14 cellular contexts compared by ENCODE assay signal in genomic region chr5:134122530-134122929, GRCh38. TPM values are rescaled to one million over a fixed set of nuclear protein-coding genes. Genes with fewer than 3 reads are reported as not detected.
A peak's percentile ranks its signal among the peaks of the same experiment; 100 is the strongest.
DNase-seq lines count a peak whose midpoint lies in the region; ATAC-seq and TF ChIP-seq lines count a peak whose summit lies in the region.
"Had no signal": no experiment of that assay in that cellular context is flagged by ENCODE, and none has a peak within 500 bp of the region (broad histone marks: within the 10 kb centered on the region; RNA-seq: fewer than 3 reads in every experiment).

No MANE protein-coding gene starts in this region.

- ATAC-seq in activated CD8-positive, alpha-beta memory T cell treated with anti-CD3 and anti-CD28 coated beads, Interleukin-2, amount 10 ng/mL, durations not matched to agents 7 days and 5 days = peak; percentile 52
- ATAC-seq in central memory CD8-positive, alpha-beta T cell (replicated peaks; ENCODE audit: extremely low read depth, poor library complexity, severe bottlenecking) = peak; percentile 87

- H3K9me3 Mint-ChIP-seq in activated CD8-positive, alpha-beta memory T cell treated with anti-CD3 and anti-CD28 coated beads, Interleukin-2, amount 10 ng/mL, durations not matched to agents 7 days and 5 days (ENCODE audit: low read depth) = no peaks in the 10 kb centered on the region
- H3K9me3 Mint-ChIP-seq in activated CD4-positive, alpha-beta memory T cell treated with anti-CD3 and anti-CD28 coated beads for 36 hours = no peaks in the 10 kb centered on the region
- no peaks in the 10 kb centered on the region for H3K9me3 Mint-ChIP-seq in central memory CD8-positive, alpha-beta T cell
- H3K9me3 Mint-ChIP-seq in stimulated activated naive CD8-positive, alpha-beta T cell treated with anti-CD3 and anti-CD28 coated beads, Interleukin-15, Interleukin-2, amounts not matched to agents 100 ng/mL and 50 ng/mL, for 24 hours = no peaks in the 10 kb centered on the region

- H3K27me3 Mint-ChIP-seq in activated CD8-positive, alpha-beta memory T cell treated with anti-CD3 and anti-CD28 coated beads, Interleukin-2, amount 10 ng/mL, durations not matched to agents 7 days and 5 days = peaks cover 75% of the 10 kb centered on the region
- H3K27me3 Mint-ChIP-seq in activated CD4-positive, alpha-beta memory T cell treated with anti-CD3 and anti-CD28 coated beads for 36 hours = no peaks in the 10 kb centered on the region
- no peaks in the 10 kb centered on the region for H3K27me3 Mint-ChIP-seq in central memory CD8-positive, alpha-beta T cell
- H3K27me3 Mint-ChIP-seq in stimulated activated naive CD8-positive, alpha-beta T cell treated with anti-CD3 and anti-CD28 coated beads, Interleukin-15, Interleukin-2, amounts not matched to agents 100 ng/mL and 50 ng/mL, for 24 hours = no peaks in the 10 kb centered on the region

- H3K27ac ChIP-seq in caudate nucleus (ENCODE audit: low read depth, low read length) = no peak overlapping the region
- H3K27ac ChIP-seq: parathyroid adenoma had no signal

- H3K4me3 Mint-ChIP-seq in activated CD8-positive, alpha-beta memory T cell treated with anti-CD3 and anti-CD28 coated beads, Interleukin-2, amount 10 ng/mL, durations not matched to agents 7 days and 5 days = no peak overlapping the region
- peak overlapping the region; percentile 46 for H3K4me3 Mint-ChIP-seq in activated CD4-positive, alpha-beta memory T cell treated with anti-CD3 and anti-CD28 coated beads for 36 hours
- peak overlapping the region; percentile 88 for H3K4me3 Mint-ChIP-seq in central memory CD8-positive, alpha-beta T cell
- no peak overlapping the region for H3K4me3 Mint-ChIP-seq in stimulated activated naive CD8-positive, alpha-beta T cell treated with anti-CD3 and anti-CD28 coated beads, Interleukin-15, Interleukin-2, amounts not matched to agents 100 ng/mL and 50 ng/mL, for 24 hours

- intact Hi-C loops in activated CD4-positive, alpha-beta memory T cell treated with anti-CD3 and anti-CD28 coated beads for 36 hours (cut with micrococcal nuclease) = no loop called here

- no peak for TF ChIP-seq CTCF in GM10266 (IDR thresholded peaks at IDR 0.05; ENCODE audit: control insufficient read depth, insufficient read depth, low read depth, missing control alignments)

- CTCF ChIA-PET in activated CD8-positive, alpha-beta memory T cell treated with anti-CD3 and anti-CD28 coated beads, Interleukin-2, amount 10 ng/mL, durations not matched to agents 7 days and 5 days (lab: Charles Lee) = interaction anchor here (0.9 to 2.1 kb wide), 4 partner anchors 8 to 83 kb away, joined by 3 to 6 read pairs (median 4); no protein-coding TSS in a partner anchor
- CTCF ChIA-PET in activated CD4-positive, alpha-beta memory T cell treated with anti-CD3 and anti-CD28 coated beads for 36 hours (lab: Charles Lee) = interaction anchor here (1.7 to 17.1 kb wide), 4 partner anchors 11 to 83 kb away, joined by 8 to 253 read pairs (median 32); no protein-coding TSS in a partner anchor

- DNase-seq in activated CD8-positive, alpha-beta memory T cell treated with anti-CD3 and anti-CD28 coated beads, Interleukin-2, amount 10 ng/mL, durations not matched to agents 7 days and 5 days = peak; percentile 59
- no peak for DNase-seq in activated CD8-positive, alpha-beta memory T cell treated with anti-CD3 and anti-CD28 coated beads, Interleukin-2, amount 50 U/mL, for 48 hours
- peak; percentile 58 for DNase-seq in activated CD4-positive, alpha-beta memory T cell treated with anti-CD3 and anti-CD28 coated beads for 36 hours
- DNase-seq in central memory CD8-positive, alpha-beta T cell (ENCODE audit: low spot score in 2 of 2) = peak; percentile 63 to 77
- DNase-seq in caudate nucleus (lab: John Stamatoyannopoulos, UW) (no peak), GM10266 (ENCODE audit: extremely low spot score) (no peak), DMS 273 treated with DMSO at 0.1 percent for 48 hours (lab: John Stamatoyannopoulos, UW) (no peak)
- DNase-seq: HCEC 1CT; mammary epithelial cell; NCI-H1048; NCI-H446; stimulated activated CD4-positive, alpha-beta T cell treated with anti-CD3 and anti-CD28 coated beads, Interleukin-15, amount 100 ng/mL, for 24 hours had no signal

- no peaks in the 10 kb centered on the region for H3K36me3 Mint-ChIP-seq in activated CD8-positive, alpha-beta memory T cell treated with anti-CD3 and anti-CD28 coated beads, Interleukin-2, amount 10 ng/mL, durations not matched to agents 7 days and 5 days
- H3K36me3 Mint-ChIP-seq in activated CD4-positive, alpha-beta memory T cell treated with anti-CD3 and anti-CD28 coated beads for 36 hours = peaks cover 46% of the 10 kb centered on the region
- H3K36me3 Mint-ChIP-seq in central memory CD8-positive, alpha-beta T cell (ENCODE audit: insufficient read depth) = peaks cover 75% of the 10 kb centered on the region
- H3K36me3 Mint-ChIP-seq in stimulated activated naive CD8-positive, alpha-beta T cell treated with anti-CD3 and anti-CD28 coated beads, Interleukin-15, Interleukin-2, amounts not matched to agents 100 ng/mL and 50 ng/mL, for 24 hours (ENCODE audit: low read depth) = peaks cover 33% of the 10 kb centered on the region

- POLR2A ChIA-PET in activated CD4-positive, alpha-beta memory T cell treated with anti-CD3 and anti-CD28 coated beads for 36 hours (lab: Charles Lee) = interaction anchor here (0.6 to 5.2 kb wide), 3 partner anchors 9 to 418 kb away, joined by 3 to 37 read pairs (median 3); partner anchors contain the start of gene TCF7

- H3K4me1 Mint-ChIP-seq in activated CD8-positive, alpha-beta memory T cell treated with anti-CD3 and anti-CD28 coated beads, Interleukin-2, amount 10 ng/mL, durations not matched to agents 7 days and 5 days = peaks cover 40% of the 10 kb centered on the region
- peaks cover 99% of the 10 kb centered on the region for H3K4me1 Mint-ChIP-seq in activated CD4-positive, alpha-beta memory T cell treated with anti-CD3 and anti-CD28 coated beads for 36 hours (ENCODE audit: low read depth)
- H3K4me1 Mint-ChIP-seq in central memory CD8-positive, alpha-beta T cell = peaks cover 84% of the 10 kb centered on the region
- H3K4me1 Mint-ChIP-seq in stimulated activated naive CD8-positive, alpha-beta T cell treated with anti-CD3 and anti-CD28 coated beads, Interleukin-15, Interleukin-2, amounts not matched to agents 100 ng/mL and 50 ng/mL, for 24 hours (ENCODE audit: low read depth) = peaks cover 100% of the 10 kb centered on the region

- no peak overlapping the region for H3K27ac Mint-ChIP-seq in activated CD8-positive, alpha-beta memory T cell treated with anti-CD3 and anti-CD28 coated beads, Interleukin-2, amount 10 ng/mL, durations not matched to agents 7 days and 5 days
- H3K27ac Mint-ChIP-seq in activated CD4-positive, alpha-beta memory T cell treated with anti-CD3 and anti-CD28 coated beads for 36 hours = peak overlapping the region; percentile 72
- peak overlapping the region; percentile 98 for H3K27ac Mint-ChIP-seq in central memory CD8-positive, alpha-beta T cell (ENCODE audit: low read depth)
- H3K27ac Mint-ChIP-seq in stimulated activated naive CD8-positive, alpha-beta T cell treated with anti-CD3 and anti-CD28 coated beads, Interleukin-15, Interleukin-2, amounts not matched to agents 100 ng/mL and 50 ng/mL, for 24 hours = peak overlapping the region; percentile 76

RNA-seq across cellular contexts. Expression of gene TCF7, which starts 8.0 kb away (rescaled TPM):
- total RNA-seq in activated CD8-positive, alpha-beta memory T cell treated with anti-CD3 and anti-CD28 coated beads, Interleukin-2, amount 10 ng/mL, durations not matched to agents 7 days and 5 days = 1 to 10 TPM; 7.0 to 7.9 TPM
- 10 to 100 TPM; 59.3 to 65.6 TPM for total RNA-seq in activated CD4-positive, alpha-beta memory T cell treated with anti-CD3 and anti-CD28 coated beads for 36 hours

RNA-seq across cellular contexts. Expression of gene SKP1, which starts 54.2 kb away (rescaled TPM):
- total RNA-seq in activated CD8-positive, alpha-beta memory T cell treated with anti-CD3 and anti-CD28 coated beads, Interleukin-2, amount 10 ng/mL, durations not matched to agents 7 days and 5 days = 100 to 1,000 TPM; 172 to 189 TPM
- total RNA-seq in activated CD4-positive, alpha-beta memory T cell treated with anti-CD3 and anti-CD28 coated beads for 36 hours = 100 to 1,000 TPM; 284 to 286 TPM

Comparison
In these comparisons a context has a peak if more than half of its experiments do, and no peak if none do; other contexts are left out.
1. DNase-seq: peak in activated CD8-positive, alpha-beta memory T cell treated with anti-CD3 and anti-CD28 coated beads, Interleukin-2, amount 10 ng/mL, durations not matched to agents 7 days and 5 days (single experiment), activated CD4-positive, alpha-beta memory T cell treated with anti-CD3 and anti-CD28 coated beads for 36 hours (single experiment) and central memory CD8-positive, alpha-beta T cell (2 of 2); none in activated CD8-positive, alpha-beta memory T cell treated with anti-CD3 and anti-CD28 coated beads, Interleukin-2, amount 50 U/mL, for 48 hours (single experiment), caudate nucleus (0 of 61), GM10266 (single experiment) and DMS 273 treated with DMSO at 0.1 percent for 48 hours (single experiment).
2. H3K4me3 Mint-ChIP-seq: peak in activated CD4-positive, alpha-beta memory T cell treated with anti-CD3 and anti-CD28 coated beads for 36 hours (single experiment) and central memory CD8-positive, alpha-beta T cell (single experiment); none in activated CD8-positive, alpha-beta memory T cell treated with anti-CD3 and anti-CD28 coated beads, Interleukin-2, amount 10 ng/mL, durations not matched to agents 7 days and 5 days (single experiment) and stimulated activated naive CD8-positive, alpha-beta T cell treated with anti-CD3 and anti-CD28 coated beads, Interleukin-15, Interleukin-2, amounts not matched to agents 100 ng/mL and 50 ng/mL, for 24 hours (single experiment).
3. RNA of gene TCF7, which starts 8.0 kb away (total RNA-seq): 59.3 to 65.6 TPM in activated CD4-positive, alpha-beta memory T cell treated with anti-CD3 and anti-CD28 coated beads for 36 hours; 7.0 to 7.9 TPM in activated CD8-positive, alpha-beta memory T cell treated with anti-CD3 and anti-CD28 coated beads, Interleukin-2, amount 10 ng/mL, durations not matched to agents 7 days and 5 days; every median in the first group is over 4 times any median in the second.